Comparison of ENCODE assay signal across 20 cellular contexts in the genomic region with DNA sequence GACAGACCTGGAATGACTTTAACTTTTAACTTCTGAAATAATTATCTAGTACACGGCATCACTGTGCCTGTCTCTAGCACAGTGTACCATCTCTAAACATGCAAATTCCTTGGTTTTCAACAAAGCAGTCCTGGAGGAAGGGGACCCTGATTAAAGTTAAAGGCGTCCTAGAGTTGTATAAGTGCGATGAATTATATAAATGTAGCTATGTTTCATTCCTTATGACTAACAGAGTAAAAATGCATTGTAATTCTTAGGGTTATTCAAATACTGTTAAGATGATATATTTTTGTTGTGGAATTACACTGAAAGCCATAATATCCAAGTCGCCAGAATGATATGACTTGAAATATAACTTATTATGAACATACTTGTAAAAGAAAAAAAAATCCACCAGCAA.
DNase-seq lines count a peak whose midpoint lies in the region; ATAC-seq and TF ChIP-seq lines count a peak whose summit lies in the region.
"Had no signal": no experiment of that assay in that cellular context is flagged by ENCODE, and none has a peak within 500 bp of the region (broad histone marks: within the 10 kb centered on the region; RNA-seq: fewer than 3 reads in every experiment).

No MANE protein-coding gene starts in this region.

- H3K27me3 Mint-ChIP-seq in CD8-positive, alpha-beta memory T cell = no peaks in the 10 kb centered on the region
- H3K27me3 Mint-ChIP-seq: B cell, IgD-negative memory B cell had no signal

- no peak overlapping the region for H3K4me3 Mint-ChIP-seq in CD8-positive, alpha-beta memory T cell
- H3K4me3 Mint-ChIP-seq: B cell; CD8-positive, alpha-beta T cell; IgD-negative memory B cell had no signal

- H3K27ac Mint-ChIP-seq in CD8-positive, alpha-beta memory T cell = no peak overlapping the region
- H3K27ac Mint-ChIP-seq: B cell; CD8-positive, alpha-beta T cell; IgD-negative memory B cell had no signal

- H3K27me3 ChIP-seq in PC-3 (ENCODE audit: low read length) = no peaks in the 10 kb centered on the region
- H3K27me3 ChIP-seq in smooth muscle cell (ENCODE audit: low read depth) = no peaks in the 10 kb centered on the region
- H3K27me3 ChIP-seq in CD8-positive, alpha-beta memory T cell (ENCODE audit: insufficient read depth, low read length, poor library complexity, severe bottlenecking) = no peaks in the 10 kb centered on the region
- H3K27me3 ChIP-seq: BLaER1 treated with 17β-estradiol and CSF1 and Interleukin-3, amounts not matched to agents 10 nM and 100 nM had no signal

- H4K20me1 ChIP-seq in PC-3 (ENCODE audit: low read length) (no peaks in the 10 kb centered on the region), smooth muscle cell (ENCODE audit: low read depth) (no peaks in the 10 kb centered on the region)
- H4K20me1 ChIP-seq: BLaER1 treated with 17β-estradiol and CSF1 and Interleukin-3, amounts not matched to agents 10 nM and 100 nM had no signal

- CTCF ChIA-PET in PC-3 (lab: Charles Lee) = interaction anchor here (0.6 kb wide), 1 partner anchor 142 kb away, joined by 3 read pairs; no protein-coding TSS in a partner anchor
- CTCF ChIA-PET in CD8-positive, alpha-beta memory T cell (lab: Charles Lee) = no interaction called here

- peaks cover 3 to 21% (median 7%) of the 10 kb centered on the region in 5 donors for H3K9me3 Mint-ChIP-seq in CD8-positive, alpha-beta memory T cell

- POLR2A ChIA-PET in PC-3 (lab: Charles Lee; ENCODE audit: unreplicated experiment) = interaction anchor here (0.5 kb wide), 1 partner anchor 12 kb away, joined by 7 read pairs; no protein-coding TSS in a partner anchor
- POLR2A ChIA-PET in CD8-positive, alpha-beta memory T cell (lab: Charles Lee) = no interaction called here

- no peaks in the 10 kb centered on the region for H3K9me2 ChIP-seq in PC-3 (replicated peaks; ENCODE audit: low read length)

- 62% methylated on average over 4 of the region's 4 CpGs for WGBS in smooth muscle cell (ENCODE audit: low lambda C conversion rate)

- BruUV-seq in PC-3 (replicated peaks; lab: Mats Ljungman, UMichigan) = no TSS peak

- peak; percentile 0 for DNase-seq in A172 (ENCODE audit: low spot score)
- peak; percentile 62 for DNase-seq in PC-3
- DNase-seq in astrocyte of the hippocampus (ENCODE audit: low read depth, low spot score) = peak; percentile 36
- no peak for DNase-seq in smooth muscle cell (lab: John Stamatoyannopoulos, UW; ENCODE audit: unreplicated experiment)
- no peak for DNase-seq in CD8-positive, alpha-beta memory T cell
- no peak for DNase-seq in iPS-NIHi7 (ENCODE audit: extremely low spot score)
- DNase-seq in COR-L47 (lab: John Stamatoyannopoulos, UW) = no peak
- DNase-seq: CD8-positive, alpha-beta T cell; DMS153; DMS79; GDM1; GM23248; HCEC 1CT; KBM-7 had no signal

- H3K4me2 ChIP-seq in PC-3 (ENCODE audit: low read length) = peak overlapping the region; percentile 17; the same call in 1 of the 2 replicates
- no peak overlapping the region for H3K4me2 ChIP-seq in smooth muscle cell
- H3K4me2 ChIP-seq: BLaER1 treated with 17β-estradiol and CSF1 and Interleukin-3, amounts not matched to agents 10 nM and 100 nM had no signal

- H3F3A ChIP-seq in PC-3 (ENCODE audit: low read length, unreplicated experiment) (no peaks in the 10 kb centered on the region), smooth muscle cell (ENCODE audit: low read depth) (no peaks in the 10 kb centered on the region)

- H3K79me2 ChIP-seq in PC-3 (ENCODE audit: low read length) (no peaks in the 10 kb centered on the region), smooth muscle cell (ENCODE audit: low read depth) (no peaks in the 10 kb centered on the region)

- no peaks in the 10 kb centered on the region for H3K9me3 ChIP-seq in PC-3 (ENCODE audit: low read length)
- H3K9me3 ChIP-seq in smooth muscle cell (replicated peaks; ENCODE audit: low read depth) = no peaks in the 10 kb centered on the region
- H3K9me3 ChIP-seq in CD8-positive, alpha-beta memory T cell (ENCODE audit: low read length) = no peaks in the 10 kb centered on the region

- intact Hi-C loops in PC-3 (cut with micrococcal nuclease) = no loop called here

- H3K36me3 Mint-ChIP-seq in CD8-positive, alpha-beta memory T cell = no peaks in the 10 kb centered on the region
- H3K36me3 Mint-ChIP-seq: CD8-positive, alpha-beta T cell had no signal

- H3K36me3 ChIP-seq in PC-3 (ENCODE audit: low read depth, low read length) = no peaks in the 10 kb centered on the region
- H3K36me3 ChIP-seq in smooth muscle cell (ENCODE audit: low read depth) = no peaks in the 10 kb centered on the region
- no peaks in the 10 kb centered on the region for H3K36me3 ChIP-seq in CD8-positive, alpha-beta memory T cell (ENCODE audit: insufficient read depth, low read length)
- H3K36me3 ChIP-seq: BLaER1 treated with 17β-estradiol and CSF1 and Interleukin-3, amounts not matched to agents 10 nM and 100 nM had no signal

- H3K4me3 ChIP-seq in PC-3 (ENCODE audit: low read length) (no peak overlapping the region), smooth muscle cell (no peak overlapping the region)
- no peak overlapping the region for H3K4me3 ChIP-seq in CD8-positive, alpha-beta memory T cell (ENCODE audit: low read length)
- H3K4me3 ChIP-seq: BLaER1 treated with 17β-estradiol and CSF1 and Interleukin-3, amounts not matched to agents 10 nM and 100 nM; GM23248 had no signal

- H2AFZ ChIP-seq in PC-3 (ENCODE audit: low read length) = 0 out of 2 replicates have a peak overlapping the region, but pooled peaks have one; percentile 21
- H2AFZ ChIP-seq in smooth muscle cell (ENCODE audit: low read depth) = peak overlapping the region; percentile 19
- H2AFZ ChIP-seq: GM23248 had no signal

- TF ChIP-seq CTCF in PC-3 (conservative IDR thresholded peaks at IDR 0.05; ENCODE audit: low read depth, low read length) (no peak), smooth muscle cell (IDR thresholded peaks at IDR 0.05; ENCODE audit: borderline replicate concordance, insufficient read depth, poor library complexity, severe bottlenecking) (no peak)

- ATAC-seq in PC-3 = peak; percentile 88
- ATAC-seq: CD8-positive, alpha-beta T cell; HepG2 had no signal

- H3K4me1 ChIP-seq in PC-3 (ENCODE audit: insufficient read depth, low read length) (peaks cover 11% of the 10 kb centered on the region; the same call in 1 of the 2 replicates), smooth muscle cell (ENCODE audit: low read depth) (no peaks in the 10 kb centered on the region)
- no peaks in the 10 kb centered on the region for H3K4me1 ChIP-seq in CD8-positive, alpha-beta memory T cell (ENCODE audit: insufficient read depth, low read length)

- H3K27ac ChIP-seq in PC-3 (ENCODE audit: low read length) = no peak overlapping the region
- no peak overlapping the region for H3K27ac ChIP-seq in smooth muscle cell (ENCODE audit: low read depth)
- H3K27ac ChIP-seq in CD8-positive, alpha-beta memory T cell (ENCODE audit: low read depth, low read length) = no peak overlapping the region
- H3K27ac ChIP-seq: 22Rv1; BLaER1 treated with 17β-estradiol and CSF1 and Interleukin-3, amounts not matched to agents 10 nM and 100 nM; GM23248; HL-60 had no signal

- H3K9ac ChIP-seq in PC-3 (ENCODE audit: low read length) = no peak overlapping the region
- no peak overlapping the region for H3K9ac ChIP-seq in smooth muscle cell (ENCODE audit: low read depth)
- H3K9ac ChIP-seq: BLaER1 treated with 17β-estradiol and CSF1 and Interleukin-3, amounts not matched to agents 10 nM and 100 nM; GM23248 had no signal

- H3K4me1 Mint-ChIP-seq in CD8-positive, alpha-beta memory T cell = peaks cover 0 to 1% (median 0%) of the 10 kb centered on the region in 3 donors

Comparison
In these comparisons a context has a peak if more than half of its experiments do, and no peak if none do; other contexts are left out.
1. DNase-seq: peak in A172 (single experiment), PC-3 (single experiment) and astrocyte of the hippocampus (single experiment); none in smooth muscle cell (single experiment), CD8-positive, alpha-beta memory T cell (0 of 5), iPS-NIHi7 (single experiment) and COR-L47 (single experiment).